Comparison of ENCODE assay signal across 8 cellular contexts in genomic region chr11:75413146-75413545, GRCh38. TPM values are rescaled to one million over a fixed set of nuclear protein-coding genes. Genes with fewer than 3 reads are reported as not detected.
DNase-seq lines count a peak whose midpoint lies in the region; ATAC-seq and TF ChIP-seq lines count a peak whose summit lies in the region.
"Not testable (repeated sequence)": the region's sequence is repeated elsewhere in the genome, so short reads cannot be mapped to it uniquely, and the experiment has no call there.
"Had no signal": no experiment of that assay in that cellular context is flagged by ENCODE, and none has a peak within 500 bp of the region (broad histone marks: within the 10 kb centered on the region; RNA-seq: fewer than 3 reads in every experiment).

No MANE protein-coding gene starts in this region.

- not testable (repeated sequence) for H3K27me3 Mint-ChIP-seq in Caco-2 (ENCODE audit: insufficient read depth, unreplicated experiment); activated T-cell treated with anti-CD3 and anti-CD28 coated beads, Interleukin-2, amount 50 U/mL, for 72 hours (ENCODE audit: low read depth); brain; nephron (ENCODE audit: low read depth); progenitor cell of endocrine pancreas

- DNase-seq in Caco-2; SJCRH30; activated T-cell treated with anti-CD3 and anti-CD28 coated beads, Interleukin-2, amount 50 U/mL, for 72 hours; progenitor cell of endocrine pancreas (ENCODE audit: low spot score, unreplicated experiment): not testable (repeated sequence)
- peak; percentile 54 for DNase-seq in testis

- H3K4me1 ChIP-seq in Caco-2 = peaks cover 12% of the 10 kb centered on the region
- peaks cover 22% of the 10 kb centered on the region for H3K4me1 ChIP-seq in SJCRH30
- peaks cover 20% of the 10 kb centered on the region for H3K4me1 ChIP-seq in testis

- H3K27ac Mint-ChIP-seq in Caco-2 (ENCODE audit: unreplicated experiment) (peak overlapping the region; percentile 57), brain (peak overlapping the region in 3 of 5 experiments; percentile 30 to 77 (median 41)), nephron (peak overlapping the region; percentile 14 to 74 (median 59)), progenitor cell of endocrine pancreas (peak overlapping the region; percentile 83)
- H3K27ac Mint-ChIP-seq in activated T-cell treated with anti-CD3 and anti-CD28 coated beads, Interleukin-2, amount 50 U/mL, for 72 hours = peak overlapping the region; percentile 65

- WGBS in testis, 2 donors = 50 to 72% methylated on average over 10 of the region's 10 CpGs

- H3K36me3 ChIP-seq in Caco-2 (ENCODE audit: control insufficient read depth, insufficient read depth, low read length) (peaks cover 18% of the 10 kb centered on the region), SJCRH30 (peaks cover 21% of the 10 kb centered on the region)
- H3K36me3 ChIP-seq in testis (ENCODE audit: low read depth, missing control alignments) = not testable (repeated sequence)

- BruUV-seq in Caco-2 (replicated peaks; lab: Mats Ljungman, UMichigan) = not testable (repeated sequence)

- H3K4me3 ChIP-seq in Caco-2 (ENCODE audit: low read depth, low read length); SJCRH30; testis: not testable (repeated sequence)

- H3K9me3 ChIP-seq in Caco-2; SJCRH30 (replicated peaks); testis: not testable (repeated sequence)

- POLR2A ChIA-PET in Caco-2 (lab: Charles Lee) = interaction anchor here (0.8 kb wide), 1 partner anchor 9 kb away, joined by 3 read pairs; no protein-coding TSS in a partner anchor

- H3K27ac ChIP-seq in SJCRH30 = peak overlapping the region; percentile 76
- peak overlapping the region; percentile 12 to 55 for H3K27ac ChIP-seq in testis

- H3K9me3 Mint-ChIP-seq in Caco-2 (ENCODE audit: unreplicated experiment); activated T-cell treated with anti-CD3 and anti-CD28 coated beads, Interleukin-2, amount 50 U/mL, for 72 hours; brain; nephron; progenitor cell of endocrine pancreas (ENCODE audit: low read depth): not testable (repeated sequence)

- not testable (repeated sequence) for H3K27me3 ChIP-seq in Caco-2 (replicated peaks; ENCODE audit: control insufficient read depth, insufficient read depth, low read length); SJCRH30; testis

- not testable (repeated sequence) for ATAC-seq in activated T-cell treated with anti-CD3 and anti-CD28 coated beads, Interleukin-2, amount 50 U/mL, for 72 hours (replicated peaks in 1 of 2)

- CTCF ChIA-PET in Caco-2 (lab: Charles Lee) = not testable (repeated sequence)

- intact Hi-C loops in Caco-2 (cut with micrococcal nuclease; ENCODE audit: unreplicated experiment); testis (cut with DNase I; ENCODE audit: low total_unique reads): not testable (repeated sequence)

- H3K36me3 Mint-ChIP-seq in Caco-2 (ENCODE audit: insufficient read depth, unreplicated experiment) (peaks cover 92% of the 10 kb centered on the region), brain (peaks cover 65% of the 10 kb centered on the region), nephron (ENCODE audit: low read depth) (peaks cover 51% of the 10 kb centered on the region), progenitor cell of endocrine pancreas (ENCODE audit: insufficient read depth) (peaks cover 19% of the 10 kb centered on the region)
- not testable (repeated sequence) for H3K36me3 Mint-ChIP-seq in activated T-cell treated with anti-CD3 and anti-CD28 coated beads, Interleukin-2, amount 50 U/mL, for 72 hours (ENCODE audit: insufficient read depth in 2 of 2)

- not testable (repeated sequence) for TF ChIP-seq CTCF in Caco-2 (IDR thresholded peaks at IDR 0.05; ENCODE audit: insufficient read depth in 1 of 2, low read depth in 1 of 2, low read length in 1 of 2, severe bottlenecking in 1 of 2, unreplicated experiment in 1 of 2); brain (conservative IDR thresholded peaks at IDR 0.05); nephron (IDR thresholded peaks at IDR 0.05; ENCODE audit: unreplicated experiment in 3 of 3); progenitor cell of endocrine pancreas (IDR thresholded peaks at IDR 0.05; ENCODE audit: unreplicated experiment); testis (IDR thresholded peaks at IDR 0.05)

- H3K4me1 Mint-ChIP-seq in Caco-2 (ENCODE audit: low read depth, unreplicated experiment) (peaks cover 14% of the 10 kb centered on the region), brain (peaks cover 18% of the 10 kb centered on the region), nephron (peaks cover 20% of the 10 kb centered on the region)
- not testable (repeated sequence) for H3K4me1 Mint-ChIP-seq in activated T-cell treated with anti-CD3 and anti-CD28 coated beads, Interleukin-2, amount 50 U/mL, for 72 hours (ENCODE audit: low read depth); progenitor cell of endocrine pancreas (ENCODE audit: low read depth)

- not testable (repeated sequence) for H3K4me3 Mint-ChIP-seq in Caco-2 (ENCODE audit: unreplicated experiment); activated T-cell treated with anti-CD3 and anti-CD28 coated beads, Interleukin-2, amount 50 U/mL, for 72 hours; brain; nephron; progenitor cell of endocrine pancreas (ENCODE audit: low read depth)

- TF ChIP-seq POLR2A in testis (IDR thresholded peaks at IDR 0.05) = not testable (repeated sequence)

RNA-seq across cellular contexts. Expression of gene RPS3, which starts 13.8 kb away (rescaled TPM):
- total RNA-seq in Caco-2 (2022) = 6,280 and 6,333 TPM in 2 replicates
- total RNA-seq in SJCRH30 (2014; rRNA removed; shearing (Covaris generic)) = 2,831 and 2,945 TPM in 2 replicates
- 1,000 to 10,000 TPM; 5,116 to 5,192 TPM for total RNA-seq in activated T-cell treated with anti-CD3 and anti-CD28 coated beads, Interleukin-2, amount 50 U/mL, for 72 hours
- 3,030 TPM for polyA plus RNA-seq in brain (ENCODE audit: insufficient read depth, low read depth, low replicate concordance)
- 2,637 and 2,682 TPM in 2 replicates for total RNA-seq in progenitor cell of endocrine pancreas
- 100 to 1,000 TPM; 464 to 925 TPM for total RNA-seq in testis
- polyA plus RNA-seq in testis (ENCODE audit: insufficient read depth, low read depth, low replicate concordance) = 1,294 TPM

RNA-seq across cellular contexts. Expression of gene KLHL35, which starts 19.9 kb away (rescaled TPM):
- 46.0 and 51.4 TPM in 2 replicates for total RNA-seq in Caco-2 (2022)
- total RNA-seq in SJCRH30 (2014; rRNA removed; shearing (Covaris generic)) = not detected in 2 replicates
- total RNA-seq in activated T-cell treated with anti-CD3 and anti-CD28 coated beads, Interleukin-2, amount 50 U/mL, for 72 hours = 1 to 10 TPM in 1 of 2 donors, under 1 TPM in 1; 0.93 to 1.2 TPM
- 12.1 TPM for polyA plus RNA-seq in brain (ENCODE audit: insufficient read depth, low read depth, low replicate concordance)
- total RNA-seq in progenitor cell of endocrine pancreas = 0.55 and 1.2 TPM in 2 replicates
- 10 to 100 TPM; 51.2 to 58.2 TPM for total RNA-seq in testis
- 15.4 TPM for polyA plus RNA-seq in testis (ENCODE audit: insufficient read depth, low read depth, low replicate concordance)
- total RNA-seq: HFFc6 had no signal

Comparison
In these comparisons a context has a peak if more than half of its experiments do, and no peak if none do; other contexts are left out.
1. RNA of gene KLHL35, which starts 19.9 kb away (total RNA-seq): 51.2 to 58.2 TPM in testis and 46.0 to 51.4 TPM in Caco-2; 0.93 to 1.2 TPM in activated T-cell treated with anti-CD3 and anti-CD28 coated beads, Interleukin-2, amount 50 U/mL, for 72 hours, 0.55 to 1.2 TPM in progenitor cell of endocrine pancreas and not detected in SJCRH30; every median in the first group is over 10 times any median in the second.
2. Peak in every context shown above with its lines, with median percentiles within 50 percentile points of each other: H3K27ac Mint-ChIP-seq.